ENCODE assay signal across 30 cellular contexts in genomic region chr2:195985731-195986130, GRCh38.
DNase-seq lines count a peak whose midpoint lies in the region; ATAC-seq and TF ChIP-seq lines count a peak whose summit lies in the region.
"Had no signal": no experiment of that assay in that cellular context is flagged by ENCODE, and none has a peak within 500 bp of the region (broad histone marks: within the 10 kb centered on the region; RNA-seq: fewer than 3 reads in every experiment).

No MANE protein-coding gene starts in this region.

- peak overlapping the region; percentile 2 for H3K27ac Mint-ChIP-seq in activated naive CD4-positive, alpha-beta T cell treated with anti-CD3 and anti-CD28 coated beads for 36 hours
- H3K27ac Mint-ChIP-seq in activated naive CD4-positive, alpha-beta T cell treated with anti-CD3 and anti-CD28 coated beads, Interleukin-2, amount 10 ng/mL, durations not matched to agents 7 days and 5 days, result no peak overlapping the region
- H3K27ac Mint-ChIP-seq: activated CD4-positive, alpha-beta memory T cell treated with anti-CD3 and anti-CD28 coated beads for 36 hours; activated T-cell treated with anti-CD3 and anti-CD28 coated beads, Interleukin-2, amount 50 U/mL, for 72 hours; CD4-positive, CD25-positive, alpha-beta regulatory T cell; dendritic cell treated with granulocyte-macrophage colony-stimulating factor and Interleukin-4, amounts not matched to agents 40 ng/mL and 50 ng/mL, for 4 days; stimulated activated memory B cell treated with anti-CD40 and anti-IgM and Interleukin-4, amounts not matched to agents 10 μg/mL and 1 μg/mL and 100 μg/mL, for 72 hours; type B pancreatic cell had no signal

- ATAC-seq in Panc1, result peak; percentile 78
- ATAC-seq: activated CD4-positive, CD25-positive, alpha-beta regulatory T cell treated with anti-CD3 and anti-CD28 coated beads, Interleukin-2, amount 50 U/mL, for 24 hours; activated T-cell treated with anti-CD3 and anti-CD28 coated beads, Interleukin-2, amount 50 U/mL, for 72 hours; esophagus mucosa; heart left ventricle; HepG2; lower lobe of right lung; naive thymus-derived CD4-positive, alpha-beta T cell; stimulated activated memory B cell treated with anti-CD40 and anti-IgM and Interleukin-4, amounts not matched to agents 10 μg/mL and 1 μg/mL and 100 μg/mL, for 72 hours had no signal

- peaks cover 3% of the 10 kb centered on the region for H3K4me1 Mint-ChIP-seq in activated naive CD4-positive, alpha-beta T cell treated with anti-CD3 and anti-CD28 coated beads for 36 hours (ENCODE audit: low read depth)
- no peaks in the 10 kb centered on the region for H3K4me1 Mint-ChIP-seq in activated naive CD4-positive, alpha-beta T cell treated with anti-CD3 and anti-CD28 coated beads, Interleukin-2, amount 10 ng/mL, durations not matched to agents 7 days and 5 days

- intact Hi-C loops in activated naive CD4-positive, alpha-beta T cell treated with anti-CD3 and anti-CD28 coated beads for 36 hours (cut with micrococcal nuclease), result no loop called here
- intact Hi-C loops in Panc1 (cut with micrococcal nuclease; ENCODE audit: unreplicated experiment), result no loop called here

- no peaks in the 10 kb centered on the region for H3K36me3 Mint-ChIP-seq in activated naive CD4-positive, alpha-beta T cell treated with anti-CD3 and anti-CD28 coated beads for 36 hours (ENCODE audit: low read depth)
- H3K36me3 Mint-ChIP-seq in activated naive CD4-positive, alpha-beta T cell treated with anti-CD3 and anti-CD28 coated beads, Interleukin-2, amount 10 ng/mL, durations not matched to agents 7 days and 5 days, result no peaks in the 10 kb centered on the region
- H3K36me3 Mint-ChIP-seq: activated CD4-positive, alpha-beta memory T cell treated with anti-CD3 and anti-CD28 coated beads for 36 hours; brain; CD4-positive, CD25-positive, alpha-beta regulatory T cell; naive thymus-derived CD4-positive, alpha-beta T cell; stimulated activated memory B cell treated with anti-CD40 and anti-IgM and Interleukin-4, amounts not matched to agents 10 μg/mL and 1 μg/mL and 100 μg/mL, for 72 hours; type B pancreatic cell had no signal

- no peaks in the 10 kb centered on the region for H3K27me3 ChIP-seq in Panc1 (ENCODE audit: control insufficient read depth, insufficient read depth, low read length)
- H3K27me3 ChIP-seq in kidney epithelial cell (ENCODE audit: control insufficient read depth, insufficient read depth, low read length), result no peaks in the 10 kb centered on the region
- H3K27me3 ChIP-seq: heart left ventricle had no signal

- H3K4me1 ChIP-seq in Panc1 (ENCODE audit: control insufficient read depth, insufficient read depth, low read length), result no peaks in the 10 kb centered on the region
- H3K4me1 ChIP-seq: HAP-1, heart left ventricle, lower lobe of right lung had no signal

- no peak overlapping the region for H3K27ac ChIP-seq in Panc1 (ENCODE audit: low read length)
- H3K27ac ChIP-seq: heart left ventricle, lower lobe of right lung had no signal

- no peaks in the 10 kb centered on the region for H3K36me3 ChIP-seq in Panc1 (ENCODE audit: control insufficient read depth, insufficient read depth, low read length)
- no peaks in the 10 kb centered on the region for H3K36me3 ChIP-seq in kidney epithelial cell (ENCODE audit: control insufficient read depth, insufficient read depth, low read length)
- H3K36me3 ChIP-seq: HAP-1, heart left ventricle, lower lobe of right lung had no signal

- no peak overlapping the region for H3K4me3 Mint-ChIP-seq in activated naive CD4-positive, alpha-beta T cell treated with anti-CD3 and anti-CD28 coated beads for 36 hours
- no peak overlapping the region for H3K4me3 Mint-ChIP-seq in activated naive CD4-positive, alpha-beta T cell treated with anti-CD3 and anti-CD28 coated beads, Interleukin-2, amount 10 ng/mL, durations not matched to agents 7 days and 5 days
- H3K4me3 Mint-ChIP-seq: activated CD4-positive, alpha-beta memory T cell treated with anti-CD3 and anti-CD28 coated beads for 36 hours; activated T-cell treated with anti-CD3 and anti-CD28 coated beads, Interleukin-2, amount 50 U/mL, for 72 hours; brain; CD4-positive, CD25-positive, alpha-beta regulatory T cell; dendritic cell treated with granulocyte-macrophage colony-stimulating factor and Interleukin-4, amounts not matched to agents 40 ng/mL and 50 ng/mL, for 4 days; stimulated activated memory B cell treated with anti-CD40 and anti-IgM and Interleukin-4, amounts not matched to agents 10 μg/mL and 1 μg/mL and 100 μg/mL, for 72 hours; type B pancreatic cell had no signal

- H3K27me3 Mint-ChIP-seq in activated naive CD4-positive, alpha-beta T cell treated with anti-CD3 and anti-CD28 coated beads for 36 hours (ENCODE audit: low read depth), result no peaks in the 10 kb centered on the region
- no peaks in the 10 kb centered on the region for H3K27me3 Mint-ChIP-seq in activated naive CD4-positive, alpha-beta T cell treated with anti-CD3 and anti-CD28 coated beads, Interleukin-2, amount 10 ng/mL, durations not matched to agents 7 days and 5 days
- H3K27me3 Mint-ChIP-seq: activated CD4-positive, alpha-beta memory T cell treated with anti-CD3 and anti-CD28 coated beads for 36 hours; brain; CD4-positive, CD25-positive, alpha-beta regulatory T cell; dendritic cell treated with granulocyte-macrophage colony-stimulating factor and Interleukin-4, amounts not matched to agents 40 ng/mL and 50 ng/mL, for 4 days; stimulated activated memory B cell treated with anti-CD40 and anti-IgM and Interleukin-4, amounts not matched to agents 10 μg/mL and 1 μg/mL and 100 μg/mL, for 72 hours had no signal

- POLR2A ChIA-PET in Panc1 (lab: Charles Lee), result no interaction called here

- H3K9me3 Mint-ChIP-seq in activated naive CD4-positive, alpha-beta T cell treated with anti-CD3 and anti-CD28 coated beads for 36 hours, result no peaks in the 10 kb centered on the region
- H3K9me3 Mint-ChIP-seq in activated naive CD4-positive, alpha-beta T cell treated with anti-CD3 and anti-CD28 coated beads, Interleukin-2, amount 10 ng/mL, durations not matched to agents 7 days and 5 days, result no peaks in the 10 kb centered on the region
- H3K9me3 Mint-ChIP-seq: activated CD4-positive, alpha-beta memory T cell treated with anti-CD3 and anti-CD28 coated beads for 36 hours; activated T-cell treated with anti-CD3 and anti-CD28 coated beads, Interleukin-2, amount 50 U/mL, for 72 hours; dendritic cell treated with granulocyte-macrophage colony-stimulating factor and Interleukin-4, amounts not matched to agents 40 ng/mL and 50 ng/mL, for 4 days; stimulated activated memory B cell treated with anti-CD40 and anti-IgM and Interleukin-4, amounts not matched to agents 10 μg/mL and 1 μg/mL and 100 μg/mL, for 72 hours; type B pancreatic cell had no signal

- no peaks in the 10 kb centered on the region for H3K9me3 ChIP-seq in Panc1 (ENCODE audit: control insufficient read depth, insufficient read depth, low read depth, low read length)
- H3K9me3 ChIP-seq: HAP-1, lower lobe of right lung, SK-N-SH had no signal

- DNase-seq in activated naive CD4-positive, alpha-beta T cell treated with anti-CD3 and anti-CD28 coated beads for 36 hours, result no peak
- DNase-seq in activated naive CD4-positive, alpha-beta T cell treated with anti-CD3 and anti-CD28 coated beads, Interleukin-2, amount 10 ng/mL, durations not matched to agents 7 days and 5 days, result no peak
- DNase-seq in Panc1 (ENCODE audit: low read depth, low spot score) (no peak), kidney epithelial cell (ENCODE audit: low read depth) (peak; percentile 7), NCI-H187 (lab: John Stamatoyannopoulos, UW) (no peak), HuH-7.5 (ENCODE audit: low spot score) (no peak), SHP77 (lab: John Stamatoyannopoulos, UW) (no peak), NCI-H187 treated with DMSO at 0.1 percent for 48 hours (lab: John Stamatoyannopoulos, UW) (no peak)
- DNase-seq: activated CD4-positive, alpha-beta memory T cell treated with anti-CD3 and anti-CD28 coated beads for 36 hours; activated naive CD4-positive, alpha-beta T cell; activated T-cell treated with anti-CD3 and anti-CD28 coated beads, Interleukin-2, amount 50 U/mL, for 72 hours; AML-193; CD4-positive, CD25-positive, alpha-beta regulatory T cell; heart left ventricle; Kasumi-1; lower lobe of right lung; midbrain; naive thymus-derived CD4-positive, alpha-beta T cell; NCI-H1436; NCI-H2107; NCI-H446 treated with DMSO at 0.1 percent for 48 hours; SK-N-SH had no signal

- CTCF ChIA-PET in activated naive CD4-positive, alpha-beta T cell treated with anti-CD3 and anti-CD28 coated beads for 36 hours (lab: Charles Lee), result interaction anchor here (1.3 kb wide), 1 partner anchor 10 kb away, joined by 4 read pairs; no protein-coding TSS in a partner anchor
- CTCF ChIA-PET in activated naive CD4-positive, alpha-beta T cell treated with anti-CD3 and anti-CD28 coated beads, Interleukin-2, amount 10 ng/mL, durations not matched to agents 7 days and 5 days (lab: Charles Lee), result no interaction called here
- CTCF ChIA-PET in Panc1 (lab: Charles Lee), result no interaction called here

- in situ Hi-C loops in Panc1 (cut with HindIII; ENCODE audit: low pct_unique_long_range_greater_than_20kb, low sequenced_read_pairs), result no loop called here

- H3K4me3 ChIP-seq in Panc1 (ENCODE audit: low read depth in 2 of 2, low read length in 2 of 2) (no peak overlapping the region), kidney epithelial cell (ENCODE audit: low read depth, low read length) (no peak overlapping the region)
- H3K4me3 ChIP-seq: HAP-1, heart left ventricle, lower lobe of right lung had no signal

- TF ChIP-seq CTCF in Panc1 (IDR thresholded peaks at IDR 0.05) (no peak), kidney epithelial cell (IDR thresholded peaks at IDR 0.05; ENCODE audit: insufficient read depth, low read length, poor library complexity, severe bottlenecking) (no peak)

- BruUV-seq in Panc1 (replicated peaks; lab: Mats Ljungman, UMichigan), result no TSS peak
